2 cellular contexts compared by ENCODE assay signal in the genomic region with DNA sequence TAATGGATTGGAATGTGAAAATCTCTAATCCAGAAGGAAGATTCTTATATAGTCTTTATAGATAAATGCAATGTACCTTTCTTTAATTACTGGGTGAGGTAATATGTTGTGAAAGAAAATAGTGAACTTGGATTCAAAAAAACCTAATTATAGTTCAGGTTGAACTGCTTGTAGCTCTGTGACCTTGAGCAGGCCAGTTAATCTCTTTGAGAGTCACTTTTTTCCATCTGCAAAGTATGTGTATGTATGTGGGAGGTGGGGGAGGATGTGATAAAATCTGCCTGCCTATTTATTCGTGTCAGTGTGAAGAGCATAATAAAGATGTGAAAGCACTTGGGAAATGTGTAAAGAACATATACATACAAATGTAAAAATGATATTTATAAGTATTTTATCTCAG.
TF ChIP-seq lines count a peak whose summit lies in the region.

No MANE protein-coding gene starts in this region.

TF ChIP-seq in SK-N-SH, 30 proteins besides CTCF, POLR2A, EP300 and RAD21 (continued from another document):
- TF ChIP-seq, protein P1, sequence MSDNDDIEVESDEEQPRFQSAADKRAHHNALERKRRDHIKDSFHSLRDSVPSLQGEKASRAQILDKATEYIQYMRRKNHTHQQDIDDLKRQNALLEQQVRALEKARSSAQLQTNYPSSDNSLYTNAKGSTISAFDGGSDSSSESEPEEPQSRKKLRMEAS (IDR thresholded peaks at IDR 0.05; ENCODE audit: low read depth) = no peak
- no peak for TF ChIP-seq MXI1 (IDR thresholded peaks at IDR 0.05; ENCODE audit: low read depth, low read length)
- TF ChIP-seq FOXJ3 (CRISPR knock-in tag; IDR thresholded peaks at IDR 0.05) = no peak
- TF ChIP-seq TAF1 (IDR thresholded peaks at IDR 0.05; ENCODE audit: borderline replicate concordance, low read depth, low read length) = no peak
- TF ChIP-seq, protein P2, sequence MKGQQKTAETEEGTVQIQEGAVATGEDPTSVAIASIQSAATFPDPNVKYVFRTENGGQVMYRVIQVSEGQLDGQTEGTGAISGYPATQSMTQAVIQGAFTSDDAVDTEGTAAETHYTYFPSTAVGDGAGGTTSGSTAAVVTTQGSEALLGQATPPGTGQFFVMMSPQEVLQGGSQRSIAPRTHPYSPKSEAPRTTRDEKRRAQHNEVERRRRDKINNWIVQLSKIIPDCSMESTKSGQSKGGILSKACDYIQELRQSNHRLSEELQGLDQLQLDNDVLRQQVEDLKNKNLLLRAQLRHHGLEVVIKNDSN (IDR thresholded peaks at IDR 0.05; ENCODE audit: borderline replicate concordance, low read depth) = no peak
- no peak for TF ChIP-seq ELF1 (IDR thresholded peaks at IDR 0.05)
- no peak for TF ChIP-seq NRF1 (IDR thresholded peaks at IDR 0.05; ENCODE audit: low read depth, low read length)
- TF ChIP-seq TCF12 (IDR thresholded peaks at IDR 0.05) = no peak
- TF ChIP-seq, protein P3, sequence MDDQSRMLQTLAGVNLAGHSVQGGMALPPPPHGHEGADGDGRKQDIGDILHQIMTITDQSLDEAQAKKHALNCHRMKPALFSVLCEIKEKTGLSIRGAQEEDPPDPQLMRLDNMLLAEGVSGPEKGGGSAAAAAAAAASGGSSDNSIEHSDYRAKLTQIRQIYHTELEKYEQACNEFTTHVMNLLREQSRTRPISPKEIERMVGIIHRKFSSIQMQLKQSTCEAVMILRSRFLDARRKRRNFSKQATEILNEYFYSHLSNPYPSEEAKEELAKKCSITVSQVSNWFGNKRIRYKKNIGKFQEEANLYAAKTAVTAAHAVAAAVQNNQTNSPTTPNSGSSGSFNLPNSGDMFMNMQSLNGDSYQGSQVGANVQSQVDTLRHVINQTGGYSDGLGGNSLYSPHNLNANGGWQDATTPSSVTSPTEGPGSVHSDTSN (IDR thresholded peaks at IDR 0.05) = no peak

TF ChIP-seq in WTC11, 78 proteins besides CTCF, POLR2A, EP300 and RAD21 (continued from another document):
- TF ChIP-seq, protein P4, sequence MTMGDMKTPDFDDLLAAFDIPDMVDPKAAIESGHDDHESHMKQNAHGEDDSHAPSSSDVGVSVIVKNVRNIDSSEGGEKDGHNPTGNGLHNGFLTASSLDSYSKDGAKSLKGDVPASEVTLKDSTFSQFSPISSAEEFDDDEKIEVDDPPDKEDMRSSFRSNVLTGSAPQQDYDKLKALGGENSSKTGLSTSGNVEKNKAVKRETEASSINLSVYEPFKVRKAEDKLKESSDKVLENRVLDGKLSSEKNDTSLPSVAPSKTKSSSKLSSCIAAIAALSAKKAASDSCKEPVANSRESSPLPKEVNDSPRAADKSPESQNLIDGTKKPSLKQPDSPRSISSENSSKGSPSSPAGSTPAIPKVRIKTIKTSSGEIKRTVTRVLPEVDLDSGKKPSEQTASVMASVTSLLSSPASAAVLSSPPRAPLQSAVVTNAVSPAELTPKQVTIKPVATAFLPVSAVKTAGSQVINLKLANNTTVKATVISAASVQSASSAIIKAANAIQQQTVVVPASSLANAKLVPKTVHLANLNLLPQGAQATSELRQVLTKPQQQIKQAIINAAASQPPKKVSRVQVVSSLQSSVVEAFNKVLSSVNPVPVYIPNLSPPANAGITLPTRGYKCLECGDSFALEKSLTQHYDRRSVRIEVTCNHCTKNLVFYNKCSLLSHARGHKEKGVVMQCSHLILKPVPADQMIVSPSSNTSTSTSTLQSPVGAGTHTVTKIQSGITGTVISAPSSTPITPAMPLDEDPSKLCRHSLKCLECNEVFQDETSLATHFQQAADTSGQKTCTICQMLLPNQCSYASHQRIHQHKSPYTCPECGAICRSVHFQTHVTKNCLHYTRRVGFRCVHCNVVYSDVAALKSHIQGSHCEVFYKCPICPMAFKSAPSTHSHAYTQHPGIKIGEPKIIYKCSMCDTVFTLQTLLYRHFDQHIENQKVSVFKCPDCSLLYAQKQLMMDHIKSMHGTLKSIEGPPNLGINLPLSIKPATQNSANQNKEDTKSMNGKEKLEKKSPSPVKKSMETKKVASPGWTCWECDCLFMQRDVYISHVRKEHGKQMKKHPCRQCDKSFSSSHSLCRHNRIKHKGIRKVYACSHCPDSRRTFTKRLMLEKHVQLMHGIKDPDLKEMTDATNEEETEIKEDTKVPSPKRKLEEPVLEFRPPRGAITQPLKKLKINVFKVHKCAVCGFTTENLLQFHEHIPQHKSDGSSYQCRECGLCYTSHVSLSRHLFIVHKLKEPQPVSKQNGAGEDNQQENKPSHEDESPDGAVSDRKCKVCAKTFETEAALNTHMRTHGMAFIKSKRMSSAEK (CRISPR knock-in tag; IDR thresholded peaks at IDR 0.05; ENCODE audit: borderline replicate concordance) = no peak
- TF ChIP-seq, protein P5, sequence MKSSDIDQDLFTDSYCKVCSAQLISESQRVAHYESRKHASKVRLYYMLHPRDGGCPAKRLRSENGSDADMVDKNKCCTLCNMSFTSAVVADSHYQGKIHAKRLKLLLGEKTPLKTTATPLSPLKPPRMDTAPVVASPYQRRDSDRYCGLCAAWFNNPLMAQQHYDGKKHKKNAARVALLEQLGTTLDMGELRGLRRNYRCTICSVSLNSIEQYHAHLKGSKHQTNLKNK (CRISPR knock-in tag; IDR thresholded peaks at IDR 0.05) = no peak
- TF ChIP-seq, protein P6, sequence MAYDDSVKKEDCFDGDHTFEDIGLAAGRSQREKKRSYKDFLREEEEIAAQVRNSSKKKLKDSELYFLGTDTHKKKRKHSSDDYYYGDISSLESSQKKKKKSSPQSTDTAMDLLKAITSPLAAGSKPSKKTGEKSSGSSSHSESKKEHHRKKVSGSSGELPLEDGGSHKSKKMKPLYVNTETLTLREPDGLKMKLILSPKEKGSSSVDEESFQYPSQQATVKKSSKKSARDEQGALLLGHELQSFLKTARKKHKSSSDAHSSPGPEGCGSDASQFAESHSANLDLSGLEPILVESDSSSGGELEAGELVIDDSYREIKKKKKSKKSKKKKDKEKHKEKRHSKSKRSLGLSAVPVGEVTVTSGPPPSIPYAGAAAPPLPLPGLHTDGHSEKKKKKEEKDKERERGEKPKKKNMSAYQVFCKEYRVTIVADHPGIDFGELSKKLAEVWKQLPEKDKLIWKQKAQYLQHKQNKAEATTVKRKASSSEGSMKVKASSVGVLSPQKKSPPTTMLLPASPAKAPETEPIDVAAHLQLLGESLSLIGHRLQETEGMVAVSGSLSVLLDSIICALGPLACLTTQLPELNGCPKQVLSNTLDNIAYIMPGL (CRISPR knock-in tag; IDR thresholded peaks at IDR 0.05) = no peak
- TF ChIP-seq, protein P7, sequence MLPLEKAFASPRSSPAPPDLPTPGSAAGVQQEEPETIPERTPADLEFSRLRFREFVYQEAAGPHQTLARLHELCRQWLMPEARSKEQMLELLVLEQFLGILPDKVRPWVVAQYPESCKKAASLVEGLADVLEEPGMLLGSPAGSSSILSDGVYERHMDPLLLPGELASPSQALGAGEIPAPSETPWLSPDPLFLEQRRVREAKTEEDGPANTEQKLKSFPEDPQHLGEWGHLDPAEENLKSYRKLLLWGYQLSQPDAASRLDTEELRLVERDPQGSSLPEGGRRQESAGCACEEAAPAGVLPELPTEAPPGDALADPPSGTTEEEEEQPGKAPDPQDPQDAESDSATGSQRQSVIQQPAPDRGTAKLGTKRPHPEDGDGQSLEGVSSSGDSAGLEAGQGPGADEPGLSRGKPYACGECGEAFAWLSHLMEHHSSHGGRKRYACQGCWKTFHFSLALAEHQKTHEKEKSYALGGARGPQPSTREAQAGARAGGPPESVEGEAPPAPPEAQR (CRISPR knock-in tag; IDR thresholded peaks at IDR 0.05) = no peak
- TF ChIP-seq JUN (CRISPR knock-in tag; IDR thresholded peaks at IDR 0.05) (no peak), ZNF423 (CRISPR knock-in tag; IDR thresholded peaks at IDR 0.05) (no peak)
- TF ChIP-seq, protein P8, sequence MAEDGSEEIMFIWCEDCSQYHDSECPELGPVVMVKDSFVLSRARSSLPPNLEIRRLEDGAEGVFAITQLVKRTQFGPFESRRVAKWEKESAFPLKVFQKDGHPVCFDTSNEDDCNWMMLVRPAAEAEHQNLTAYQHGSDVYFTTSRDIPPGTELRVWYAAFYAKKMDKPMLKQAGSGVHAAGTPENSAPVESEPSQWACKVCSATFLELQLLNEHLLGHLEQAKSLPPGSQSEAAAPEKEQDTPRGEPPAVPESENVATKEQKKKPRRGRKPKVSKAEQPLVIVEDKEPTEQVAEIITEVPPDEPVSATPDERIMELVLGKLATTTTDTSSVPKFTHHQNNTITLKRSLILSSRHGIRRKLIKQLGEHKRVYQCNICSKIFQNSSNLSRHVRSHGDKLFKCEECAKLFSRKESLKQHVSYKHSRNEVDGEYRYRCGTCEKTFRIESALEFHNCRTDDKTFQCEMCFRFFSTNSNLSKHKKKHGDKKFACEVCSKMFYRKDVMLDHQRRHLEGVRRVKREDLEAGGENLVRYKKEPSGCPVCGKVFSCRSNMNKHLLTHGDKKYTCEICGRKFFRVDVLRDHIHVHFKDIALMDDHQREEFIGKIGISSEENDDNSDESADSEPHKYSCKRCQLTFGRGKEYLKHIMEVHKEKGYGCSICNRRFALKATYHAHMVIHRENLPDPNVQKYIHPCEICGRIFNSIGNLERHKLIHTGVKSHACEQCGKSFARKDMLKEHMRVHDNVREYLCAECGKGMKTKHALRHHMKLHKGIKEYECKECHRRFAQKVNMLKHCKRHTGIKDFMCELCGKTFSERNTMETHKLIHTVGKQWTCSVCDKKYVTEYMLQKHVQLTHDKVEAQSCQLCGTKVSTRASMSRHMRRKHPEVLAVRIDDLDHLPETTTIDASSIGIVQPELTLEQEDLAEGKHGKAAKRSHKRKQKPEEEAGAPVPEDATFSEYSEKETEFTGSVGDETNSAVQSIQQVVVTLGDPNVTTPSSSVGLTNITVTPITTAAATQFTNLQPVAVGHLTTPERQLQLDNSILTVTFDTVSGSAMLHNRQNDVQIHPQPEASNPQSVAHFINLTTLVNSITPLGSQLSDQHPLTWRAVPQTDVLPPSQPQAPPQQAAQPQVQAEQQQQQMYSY (CRISPR knock-in tag; IDR thresholded peaks at IDR 0.05) = no peak
